Comparison of ENCODE assay signal across 9 cellular contexts in genomic region chr6:17583811-17584210, GRCh38. TPM values are rescaled to one million over a fixed set of nuclear protein-coding genes. Genes with fewer than 3 reads are reported as not detected.
DNase-seq lines count a peak whose midpoint lies in the region; ATAC-seq and TF ChIP-seq lines count a peak whose summit lies in the region.
"Had no signal": no experiment of that assay in that cellular context is flagged by ENCODE, and none has a peak within 500 bp of the region (broad histone marks: within the 10 kb centered on the region; RNA-seq: fewer than 3 reads in every experiment).

No MANE protein-coding gene starts in this region.

- H3K36me3 Mint-ChIP-seq in T-helper 17 cell (ENCODE audit: low read depth): no peaks in the 10 kb centered on the region

- peak; percentile 17 for ATAC-seq in GM21529 (IDR thresholded peaks at IDR 0.05; ENCODE audit: unreplicated experiment)
- no peak for ATAC-seq in T-helper 17 cell
- no peak for ATAC-seq in HG02642 (IDR thresholded peaks at IDR 0.05; ENCODE audit: poor library complexity, unreplicated experiment)
- ATAC-seq in HG03378 (IDR thresholded peaks at IDR 0.05; ENCODE audit: unreplicated experiment): no peak
- ATAC-seq in HG02852 (IDR thresholded peaks at IDR 0.05; ENCODE audit: unreplicated experiment): no peak
- ATAC-seq: activated T-cell treated with anti-CD3 and anti-CD28 coated beads, Interleukin-2, amount 50 U/mL, for 4 hours had no signal

- TF ChIP-seq CTCF in left ventricle myocardium inferior (IDR thresholded peaks at IDR 0.05; ENCODE audit: borderline replicate concordance): no peak

- H3K4me3 Mint-ChIP-seq in T-helper 17 cell: peak overlapping the region; percentile 15
- H3K4me3 Mint-ChIP-seq: activated T-cell treated with anti-CD3 and anti-CD28 coated beads, Interleukin-2, amount 50 U/mL, for 4 hours had no signal

- H3K4me1 Mint-ChIP-seq in T-helper 17 cell: peaks cover 18% of the 10 kb centered on the region

- H3K27ac ChIP-seq in left ventricle myocardium inferior (replicated peaks): peak overlapping the region; percentile 77

- no peaks in the 10 kb centered on the region for H3K36me3 ChIP-seq in left ventricle myocardium inferior

- H3K4me1 ChIP-seq in left ventricle myocardium inferior: peaks cover 18% of the 10 kb centered on the region

- H3K27me3 ChIP-seq in left ventricle myocardium inferior (ENCODE audit: low read depth): no peaks in the 10 kb centered on the region

- intact Hi-C loops in left ventricle myocardium inferior (cut with micrococcal nuclease): loop anchor here (5.0 to 10.0 kb wide), 2 partner anchors 299 to 427 kb away; partner anchors contain the start of gene RBM24

- H3K4me3 ChIP-seq in left ventricle myocardium inferior: peak overlapping the region; percentile 44
- H3K4me3 ChIP-seq in skeletal muscle cell (ENCODE audit: low read depth, low read length): no peak overlapping the region

- peaks cover 14% of the 10 kb centered on the region for H3K27me3 Mint-ChIP-seq in T-helper 17 cell

- H3K9me3 ChIP-seq in T-helper 17 cell (ENCODE audit: control insufficient read depth, low read length, poor library complexity, severe bottlenecking): no peaks in the 10 kb centered on the region
- H3K9me3 ChIP-seq in left ventricle myocardium inferior (replicated peaks): no peaks in the 10 kb centered on the region

- no peak overlapping the region for H3K27ac Mint-ChIP-seq in T-helper 17 cell

- DNase-seq in T-helper 17 cell: no peak
- DNase-seq in left ventricle myocardium inferior: no peak
- peak; percentile 31 for DNase-seq in skeletal muscle cell (ENCODE audit: low read depth)
- no peak for DNase-seq in GM19238 (ENCODE audit: insufficient read length, low spot score)
- DNase-seq: activated T-cell treated with anti-CD3 and anti-CD28 coated beads, Interleukin-2, amount 50 U/mL, for 4 hours had no signal

RNA-seq across cellular contexts. Expression of gene FAM8A1, which starts 16.3 kb away (rescaled TPM):
- total RNA-seq in T-helper 17 cell: 10 to 100 TPM; 13.0 to 15.8 TPM
- 17.2 TPM for total RNA-seq in left ventricle myocardium inferior
